Comparison of ENCODE assay signal across 22 cellular contexts in genomic region chr12:122691566-122691965, GRCh38. TPM values are rescaled to one million over a fixed set of nuclear protein-coding genes. Genes with fewer than 3 reads are reported as not detected.
"Had no signal": no experiment of that assay in that cellular context is flagged by ENCODE, and none has a peak within 500 bp of the region (broad histone marks: within the 10 kb centered on the region; RNA-seq: fewer than 3 reads in every experiment).

No MANE protein-coding gene starts in this region.

- H3K4me1 Mint-ChIP-seq: nephron had no signal

- H3K36me3 ChIP-seq: heart left ventricle, sigmoid colon, suprapubic skin, thyroid gland had no signal

- H3K27me3 ChIP-seq: dorsolateral prefrontal cortex, heart left ventricle, sigmoid colon, suprapubic skin, thyroid gland had no signal

- H3K4me1 ChIP-seq: heart left ventricle, sigmoid colon, suprapubic skin had no signal

- H3K9me3 Mint-ChIP-seq: naive B cell, nephron, type B pancreatic cell had no signal

- H3K27me3 Mint-ChIP-seq: naive B cell, type B pancreatic cell had no signal

- DNase-seq: cortex of kidney; dorsolateral prefrontal cortex; effector CD8-positive, alpha-beta T cell; foreskin melanocyte; heart left ventricle; hypothalamus; kidney glomerular epithelial cell; mammary epithelial cell; naive B cell; posterior cingulate gyrus; sigmoid colon; stimulated activated CD4-positive, alpha-beta T cell treated with anti-CD3 and anti-CD28 coated beads, Interleukin-12 subunit alpha, Interleukin-12 subunit beta, amount 100 ng/mL, for 4 hours; stimulated activated naive CD8-positive, alpha-beta T cell treated with anti-CD3 and anti-CD28 coated beads, Interleukin-15, Interleukin-2, amounts not matched to agents 100 U/mL and 50 U/mL, for 24 hours had no signal

- H3K4me3 ChIP-seq: dorsolateral prefrontal cortex, heart left ventricle, sigmoid colon, skin epidermis, suprapubic skin, thyroid gland had no signal

- H3K4me3 Mint-ChIP-seq: nephron, type B pancreatic cell had no signal

- H3K9me3 ChIP-seq: heart left ventricle, sigmoid colon, suprapubic skin, thyroid gland had no signal

- ATAC-seq: heart left ventricle; stimulated activated naive CD8-positive, alpha-beta T cell treated with anti-CD3 and anti-CD28 coated beads, Interleukin-15, Interleukin-2, amounts not matched to agents 100 U/mL and 50 U/mL, for 24 hours had no signal

- FAIRE-seq: islet of Langerhans, urothelium cell line had no signal

- H3K27ac Mint-ChIP-seq: nephron, type B pancreatic cell had no signal

- H3K27ac ChIP-seq: dorsolateral prefrontal cortex, heart left ventricle, sigmoid colon, skin epidermis, suprapubic skin, thyroid gland had no signal

- H3K36me3 Mint-ChIP-seq: naive B cell, type B pancreatic cell had no signal

RNA-seq across cellular contexts. Expression of gene HCAR2, which starts 11.6 kb away (rescaled TPM):
- total RNA-seq: glomerular endothelial cell, pulmonary artery endothelial cell, thyroid gland had no signal

RNA-seq across cellular contexts. Expression of gene HCAR3, which starts 25.0 kb away (rescaled TPM):
- total RNA-seq: glomerular endothelial cell, pulmonary artery endothelial cell had no signal
